8 cellular contexts compared by ENCODE assay signal in genomic region chr4:4248036-4248884, GRCh38. TPM values are rescaled to one million over a fixed set of nuclear protein-coding genes. Genes with fewer than 3 reads are reported as not detected.
A peak's percentile ranks its signal among the peaks of the same experiment; 100 is the strongest.
DNase-seq lines count a peak whose midpoint lies in the region; TF ChIP-seq lines count a peak whose summit lies in the region.

TMEM128 (minus strand) TSS chr4:4248223; CDS start chr4:4248202, 21 bp downstream.

- peaks cover 17% of the 10 kb centered on the region for H3K4me1 ChIP-seq in stomach smooth muscle (ENCODE audit: control insufficient read depth, insufficient read depth, low read length)

- H3K27me3 ChIP-seq in H7 (ENCODE audit: control insufficient read depth, insufficient read depth, low read length) = no peaks in the 10 kb centered on the region; the same call in 1 of the 2 replicates
- H3K27me3 ChIP-seq in stomach smooth muscle (ENCODE audit: control insufficient read depth in 1 of 2, insufficient read depth in 2 of 2, low read length in 2 of 2) = no peaks in the 10 kb centered on the region

- TF ChIP-seq CTCF in fibroblast of villous mesenchyme (IDR thresholded peaks at IDR 0.05; ENCODE audit: insufficient read depth, low read depth, low read length) (no peak), neural crest cell (conservative IDR thresholded peaks at IDR 0.05) (peak; percentile 37)

- peak within 1 kb of the TSS; percentile 88 to 97 for H3K9ac ChIP-seq in stomach smooth muscle (ENCODE audit: low read length in 2 of 2)

- in situ Hi-C loops in G401 (cut with HindIII; ENCODE audit: low sequenced_read_pairs) = no loop called here

- H3K36me3 Mint-ChIP-seq in neural crest cell (ENCODE audit: low read depth) = peaks cover 10% of the 10 kb centered on the region

- peaks cover under 1% of the 10 kb centered on the region for H3K27me3 Mint-ChIP-seq in neural crest cell (ENCODE audit: low read depth)

- peak within 1 kb of the TSS; percentile 96 for H3K4me3 Mint-ChIP-seq in neural crest cell

- peaks cover 8% of the 10 kb centered on the region for H3K36me3 ChIP-seq in H7 (replicated peaks; ENCODE audit: control insufficient read depth, insufficient read depth, low read length)
- H3K36me3 ChIP-seq in stomach smooth muscle (ENCODE audit: control insufficient read depth in 2 of 2, insufficient read depth in 2 of 2, low read length in 2 of 2) = peaks cover 18 to 23% of the 10 kb centered on the region in 2 donors

- peak within 1 kb of the TSS; percentile 99 for H3K27ac Mint-ChIP-seq in neural crest cell (ENCODE audit: unreplicated experiment)

- no peaks in the 10 kb centered on the region for H3K9me3 Mint-ChIP-seq in neural crest cell

- H3K27ac ChIP-seq in stomach smooth muscle (ENCODE audit: low read length) = peak within 1 kb of the TSS; percentile 97

- H3K9me3 ChIP-seq in stomach smooth muscle (ENCODE audit: control insufficient read depth in 2 of 2, low read length in 2 of 2) = no peaks in the 10 kb centered on the region

- peak; percentile 93 for DNase-seq in G401 (ENCODE audit: low spot score)
- DNase-seq in H7 = peak; percentile 96
- DNase-seq in M059J (ENCODE audit: low read depth) = peak; percentile 90
- peak; percentile 86 for DNase-seq in SIG-M5 treated with dmso at 0.1 percent for 504 hours (lab: John Stamatoyannopoulos, UW; ENCODE audit: unreplicated experiment)
- peak; percentile 89 for DNase-seq in activated gamma-delta T cell treated with Interleukin-2 at 50 U/mL for 16 hours
- DNase-seq in fibroblast of villous mesenchyme (ENCODE audit: low read depth) = peak; percentile 95
- peak; percentile 88 for DNase-seq in neural crest cell (ENCODE audit: low read depth, low spot score)

- peak within 1 kb of the TSS; percentile 65 for H3K4me3 ChIP-seq in H7 (ENCODE audit: insufficient read depth, low read depth, low read length)
- H3K4me3 ChIP-seq in fibroblast of villous mesenchyme (ENCODE audit: low read depth, low read length) = peak within 1 kb of the TSS; percentile 94
- H3K4me3 ChIP-seq in stomach smooth muscle (ENCODE audit: low read length in 2 of 2) = peak within 1 kb of the TSS; percentile 94 to 100

- H3K4me1 Mint-ChIP-seq in neural crest cell = peaks cover 44% of the 10 kb centered on the region

RNA-seq across cellular contexts. Expression of gene TMEM128, which starts in this region (rescaled TPM):
- 51.1 and 89.3 TPM in 2 replicates for total RNA-seq in G401 (2014; rRNA removed; shearing (Covaris generic))
- total RNA-seq in H7 (2014; rRNA removed; shearing (Covaris generic)) = 40.6 and 45.6 TPM in 2 replicates
- total RNA-seq in M059J (2014; rRNA removed; shearing (Covaris generic)) = 21.0 and 28.0 TPM in 2 replicates
- total RNA-seq in fibroblast of villous mesenchyme = 26.7 and 31.5 TPM in 2 replicates
- 26.7 and 28.4 TPM in 2 replicates for total RNA-seq in neural crest cell

Comparison
In these comparisons a context has a peak if more than half of its experiments do, and no peak if none do; other contexts are left out.
1. Peak in every context shown above with its lines: DNase-seq, H3K4me3 ChIP-seq and H3K27ac ChIP-seq.